22 cellular contexts compared by ENCODE assay signal in the genomic region with DNA sequence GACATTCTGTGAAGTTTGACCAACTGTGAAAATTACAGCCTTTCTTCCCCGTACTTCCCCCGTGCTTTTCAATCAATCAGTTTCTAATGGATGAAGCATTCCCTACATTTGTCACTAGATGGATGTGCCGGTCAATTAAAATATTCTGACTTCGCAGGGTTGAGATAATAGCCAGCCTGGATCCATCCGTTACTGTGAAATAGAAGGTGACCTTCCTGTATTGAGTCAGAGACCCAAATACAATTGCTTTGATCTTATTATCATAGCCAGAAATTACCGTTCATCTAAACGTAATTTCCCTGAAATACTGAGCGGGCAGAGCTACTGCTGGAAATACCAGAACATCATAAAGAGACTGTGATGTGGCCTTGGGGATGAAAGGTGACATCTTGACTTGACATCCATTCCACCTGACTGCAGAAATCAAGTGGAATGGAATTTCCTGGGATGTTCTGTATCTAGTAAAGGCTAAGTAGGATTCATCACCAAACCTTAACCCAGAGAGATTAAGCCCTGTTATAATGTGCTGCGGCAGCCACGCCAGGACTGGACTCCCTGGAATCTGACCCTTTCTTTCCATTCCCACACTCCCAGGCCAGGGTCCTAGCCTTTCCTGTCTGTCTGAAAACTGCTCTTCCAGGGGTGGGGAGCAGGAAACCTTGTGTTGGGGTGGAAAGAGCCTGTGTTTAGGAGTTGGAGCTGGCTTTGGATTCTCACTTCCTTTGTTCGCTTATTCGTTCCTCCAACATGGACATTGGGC. TPM values are rescaled to one million over a fixed set of nuclear protein-coding genes. Genes with fewer than 3 reads are reported as not detected.
DNase-seq lines count a peak whose midpoint lies in the region; ATAC-seq and TF ChIP-seq lines count a peak whose summit lies in the region.
"Had no signal": no experiment of that assay in that cellular context is flagged by ENCODE, and none has a peak within 500 bp of the region (broad histone marks: within the 10 kb centered on the region; RNA-seq: fewer than 3 reads in every experiment).

No MANE protein-coding gene starts in this region.

- peak overlapping the region; percentile 13 to 72 (median 47) for H3K27ac Mint-ChIP-seq in nephron
- H3K27ac Mint-ChIP-seq in activated CD8-positive, alpha-beta T cell treated with anti-CD3 and anti-CD28 coated beads for 36 hours = no peak overlapping the region
- H3K27ac Mint-ChIP-seq: B cell; CD8-positive, alpha-beta T cell had no signal

- no peaks in the 10 kb centered on the region for H3K4me1 ChIP-seq in upper lobe of right lung
- H3K4me1 ChIP-seq: Caco-2 had no signal

- POLR2A ChIA-PET in activated CD8-positive, alpha-beta T cell treated with anti-CD3 and anti-CD28 coated beads for 36 hours (lab: Charles Lee) = interaction anchor here (0.6 kb wide), 1 partner anchor 27 kb away, joined by 3 read pairs; no protein-coding TSS in a partner anchor

- peaks cover 3% of the 10 kb centered on the region for H3K9me3 Mint-ChIP-seq in nephron
- H3K9me3 Mint-ChIP-seq in activated CD8-positive, alpha-beta T cell treated with anti-CD3 and anti-CD28 coated beads for 36 hours = no peaks in the 10 kb centered on the region
- H3K9me3 Mint-ChIP-seq: CD8-positive, alpha-beta T cell had no signal

- H3K4me3 ChIP-seq in choroid plexus epithelial cell (ENCODE audit: low read depth, low read length) = no peak overlapping the region
- no peak overlapping the region for H3K4me3 ChIP-seq in upper lobe of right lung
- H3K4me3 ChIP-seq: MG63 had no signal

- peaks cover 14% of the 10 kb centered on the region for H3K36me3 ChIP-seq in upper lobe of right lung

- DNase-seq in NCI-H2227 (lab: John Stamatoyannopoulos, UW; ENCODE audit: unreplicated experiment) (peak; percentile 32), NCI-H2227 treated with DMSO at 0.1 percent for 48 hours (lab: John Stamatoyannopoulos, UW) (no peak), choroid plexus epithelial cell (ENCODE audit: low read depth) (no peak), upper lobe of right lung (peak; percentile 18), NCI-H82 (lab: John Stamatoyannopoulos, UW) (no peak)
- no peak for DNase-seq in activated CD8-positive, alpha-beta T cell treated with anti-CD3 and anti-CD28 coated beads for 36 hours
- DNase-seq: Caco-2; CD8-positive, alpha-beta T cell; KG1; MG63; NCI-H1694; NCI-H2029 treated with DMSO at 0.1 percent for 48 hours; NCI-H345; NCI-H510A treated with DMSO at 0.1 percent for 48 hours; NCI-H748 treated with DMSO at 0.1 percent for 48 hours; PC-3 had no signal

- H3K36me3 Mint-ChIP-seq in nephron (ENCODE audit: low read depth) = peaks cover 51% of the 10 kb centered on the region
- H3K36me3 Mint-ChIP-seq in activated CD8-positive, alpha-beta T cell treated with anti-CD3 and anti-CD28 coated beads for 36 hours (ENCODE audit: low read depth) = peaks cover 10% of the 10 kb centered on the region

- H3K4me3 Mint-ChIP-seq in nephron = no peak overlapping the region
- H3K4me3 Mint-ChIP-seq in activated CD8-positive, alpha-beta T cell treated with anti-CD3 and anti-CD28 coated beads for 36 hours = no peak overlapping the region
- H3K4me3 Mint-ChIP-seq: B cell; CD8-positive, alpha-beta T cell had no signal

- H3K9me3 ChIP-seq in upper lobe of right lung = no peaks in the 10 kb centered on the region

- no peak for ATAC-seq in upper lobe of right lung
- ATAC-seq in activated CD8-positive, alpha-beta T cell treated with anti-CD3 and anti-CD28 coated beads for 36 hours = no peak
- ATAC-seq in GM21423 (IDR thresholded peaks at IDR 0.05; ENCODE audit: unreplicated experiment) = no peak
- ATAC-seq: CD8-positive, alpha-beta T cell; PC-3; SK-N-SH treated with all-trans-retinoic acid at 6 μM for 48 hours had no signal

- no peaks in the 10 kb centered on the region for H3K27me3 ChIP-seq in upper lobe of right lung
- H3K27me3 ChIP-seq: MG63 had no signal

- H3K4me1 Mint-ChIP-seq in nephron = peaks cover 42% of the 10 kb centered on the region
- no peaks in the 10 kb centered on the region for H3K4me1 Mint-ChIP-seq in activated CD8-positive, alpha-beta T cell treated with anti-CD3 and anti-CD28 coated beads for 36 hours (ENCODE audit: low read depth)

- peaks cover 4% of the 10 kb centered on the region for H3K27me3 Mint-ChIP-seq in nephron (ENCODE audit: low read depth)
- H3K27me3 Mint-ChIP-seq in activated CD8-positive, alpha-beta T cell treated with anti-CD3 and anti-CD28 coated beads for 36 hours = no peaks in the 10 kb centered on the region
- H3K27me3 Mint-ChIP-seq: B cell had no signal

- H3K27ac ChIP-seq in upper lobe of right lung = no peak overlapping the region
- H3K27ac ChIP-seq: 22Rv1, C4-2B had no signal

- TF ChIP-seq CTCF in choroid plexus epithelial cell (conservative IDR thresholded peaks at IDR 0.05; ENCODE audit: low read depth, low read length) = peak; percentile 6
- no peak for TF ChIP-seq CTCF in nephron (IDR thresholded peaks at IDR 0.05; ENCODE audit: unreplicated experiment in 3 of 3)
- TF ChIP-seq CTCF in upper lobe of right lung (IDR thresholded peaks at IDR 0.05) = no peak
- no peak for TF ChIP-seq CTCF in activated CD8-positive, alpha-beta T cell treated with anti-CD3 and anti-CD28 coated beads for 36 hours (IDR thresholded peaks at IDR 0.05)

- intact Hi-C loops in upper lobe of right lung (cut with DNase I) = no loop called here
- intact Hi-C loops in activated CD8-positive, alpha-beta T cell treated with anti-CD3 and anti-CD28 coated beads for 36 hours (cut with micrococcal nuclease) = no loop called here

- CTCF ChIA-PET in activated CD8-positive, alpha-beta T cell treated with anti-CD3 and anti-CD28 coated beads for 36 hours (lab: Charles Lee) = interaction anchor here (1.4 to 2.4 kb wide), 2 partner anchors 10 kb away, joined by 3 to 13 read pairs; no protein-coding TSS in a partner anchor

RNA-seq across cellular contexts. Expression of a gene that starts 20.9 kb away (rescaled TPM):
- 49.3 TPM for total RNA-seq in upper lobe of right lung
- total RNA-seq in activated CD8-positive, alpha-beta T cell treated with anti-CD3 and anti-CD28 coated beads for 36 hours = 10 to 100 TPM; 71.0 to 73.1 TPM

RNA-seq across cellular contexts. Expression of a gene that starts 48.0 kb away (rescaled TPM):
- total RNA-seq in upper lobe of right lung = 25.7 TPM
- total RNA-seq in activated CD8-positive, alpha-beta T cell treated with anti-CD3 and anti-CD28 coated beads for 36 hours = 10 to 100 TPM; 41.7 to 42.2 TPM

Comparison
In these comparisons a context has a peak if more than half of its experiments do, and no peak if none do; other contexts are left out.
1. DNase-seq: peak in NCI-H2227 (single experiment) and upper lobe of right lung (single experiment); none in NCI-H2227 treated with DMSO at 0.1 percent for 48 hours (single experiment), choroid plexus epithelial cell (single experiment), activated CD8-positive, alpha-beta T cell treated with anti-CD3 and anti-CD28 coated beads for 36 hours (single experiment) and NCI-H82 (single experiment).